ENCODE assay signal across 10 cellular contexts in the genomic region with DNA sequence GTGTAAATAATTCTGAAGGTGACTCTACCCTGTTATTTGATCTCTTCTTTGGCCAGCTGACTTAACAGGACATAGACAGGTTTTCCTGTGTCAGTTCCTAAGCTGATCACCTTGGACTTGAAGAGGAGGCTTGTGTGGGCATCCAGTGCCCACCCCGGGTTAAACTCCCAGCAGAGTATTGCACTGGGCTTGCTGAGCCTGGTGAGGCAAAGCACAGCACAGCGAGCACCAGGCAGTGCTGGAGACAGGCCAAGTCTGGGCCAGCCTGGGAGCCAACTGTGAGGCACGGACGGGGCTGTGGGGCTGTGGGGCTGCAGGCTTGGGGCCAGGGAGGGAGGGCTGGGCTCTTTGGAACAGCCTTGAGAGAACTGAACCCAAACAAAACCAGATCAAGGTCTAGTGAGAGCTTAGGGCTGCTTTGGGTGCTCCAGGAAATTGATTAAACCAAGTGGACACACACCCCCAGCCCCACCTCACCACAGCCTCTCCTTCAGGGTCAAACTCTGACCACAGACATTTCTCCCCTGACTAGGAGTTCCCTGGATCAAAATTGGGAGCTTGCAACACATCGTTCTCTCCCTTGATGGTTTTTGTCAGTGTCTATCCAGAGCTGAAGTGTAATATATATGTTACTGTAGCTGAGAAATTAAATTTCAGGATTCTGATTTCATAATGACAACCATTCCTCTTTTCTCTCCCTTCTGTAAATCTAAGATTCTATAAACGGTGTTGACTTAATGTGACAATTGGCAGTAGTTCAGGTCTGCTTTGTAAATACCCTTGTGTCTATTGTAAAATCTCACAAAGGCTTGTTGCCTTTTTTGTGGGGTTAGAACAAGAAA. TPM values are rescaled to one million over a fixed set of nuclear protein-coding genes. Genes with fewer than 3 reads are reported as not detected.
A peak's percentile ranks its signal among the peaks of the same experiment; 100 is the strongest.
DNase-seq lines count a peak whose midpoint lies in the region; ATAC-seq, FAIRE-seq and TF ChIP-seq lines count a peak whose summit lies in the region.
"Had no signal": no experiment of that assay in that cellular context is flagged by ENCODE, and none has a peak within 500 bp of the region (broad histone marks: within the 10 kb centered on the region; RNA-seq: fewer than 3 reads in every experiment).

No MANE protein-coding gene starts in this region.

- 30 to 34% methylated on average over 6 of the region's 6 CpGs for WGBS in GM23248 (ENCODE audit: low coverage in 1 of 2, low lambda C conversion rate in 2 of 2, missing lambda C conversion rate in 2 of 2), 2 experiments
- 9 to 13% methylated on average over 6 of the region's 6 CpGs for WGBS in pancreas, 2 donors

- H3K79me2 ChIP-seq in GM23248 (ENCODE audit: insufficient read depth) (no peaks in the 10 kb centered on the region), Karpas-422 (ENCODE audit: low read length) (no peaks in the 10 kb centered on the region)

- in situ Hi-C loops in GM23248 (cut with MboI): loop anchor here (10.0 kb wide), 1 partner anchor 211 kb away; no protein-coding TSS in a partner anchor

- H3K9ac ChIP-seq in GM23248 (no peak overlapping the region), Karpas-422 (ENCODE audit: low read length) (no peak overlapping the region)

- H4K20me1 ChIP-seq in GM23248 (ENCODE audit: insufficient read depth) (no peaks in the 10 kb centered on the region), Karpas-422 (ENCODE audit: insufficient read depth, low read depth, low read length) (no peaks in the 10 kb centered on the region)

- H3K4me1 ChIP-seq in GM23248 (ENCODE audit: insufficient read depth): no peaks in the 10 kb centered on the region
- H3K4me1 ChIP-seq in pancreas: peaks cover 12 to 21% (median 15%) of the 10 kb centered on the region in 3 donors
- peaks cover 6% of the 10 kb centered on the region for H3K4me1 ChIP-seq in Karpas-422 (ENCODE audit: low read length)

- H3K4me2 ChIP-seq in GM23248 (ENCODE audit: unreplicated experiment) (no peak overlapping the region), Karpas-422 (ENCODE audit: low read depth, low read length, poor library complexity, severe bottlenecking) (no peak overlapping the region)

- H3F3A ChIP-seq in GM23248 (ENCODE audit: insufficient read depth): no peaks in the 10 kb centered on the region

- peak; percentile 14 for DNase-seq in GM23248
- peak; percentile 8 for DNase-seq in NCI-H748 (lab: John Stamatoyannopoulos, UW; ENCODE audit: unreplicated experiment)
- DNase-seq in pancreas: peak; percentile 90 to 97 (median 93)
- DNase-seq in Karpas-422: no peak
- no peak for DNase-seq in activated naive CD4-positive, alpha-beta T cell treated with anti-CD3 and anti-CD28 coated beads, Interleukin-2, amount 50 U/mL, for 72 hours (ENCODE audit: low spot score in 2 of 2)
- no peak for DNase-seq in activated CD4-positive, alpha-beta T cell treated with anti-CD3 and anti-CD28 coated beads for 48 hours
- DNase-seq: NK-92 treated with Interleukin-12 subunit alpha and Interleukin-12 subunit beta, amount 100 ng/mL, for 24 hours had no signal

- FAIRE-seq in pancreas (lab: Jason Lieb, UNC): no peak

- peak; percentile 26 for ATAC-seq in esophagus mucosa
- ATAC-seq in pancreas: peak; percentile 85 to 91 (median 87)
- no peak for ATAC-seq in activated naive CD4-positive, alpha-beta T cell treated with anti-CD3 and anti-CD28 coated beads, Interleukin-2, amount 50 U/mL, for 72 hours
- ATAC-seq in HG03460 (IDR thresholded peaks at IDR 0.05; ENCODE audit: unreplicated experiment): no peak

- H3K9me2 ChIP-seq in GM23248 (ENCODE audit: insufficient read depth): no peaks in the 10 kb centered on the region
- H3K9me2 ChIP-seq in Karpas-422 (replicated peaks; ENCODE audit: insufficient read depth, low read length): no peaks in the 10 kb centered on the region

- no peak overlapping the region for H3K27ac Mint-ChIP-seq in activated naive CD4-positive, alpha-beta T cell treated with anti-CD3 and anti-CD28 coated beads, Interleukin-2, amount 50 U/mL, for 72 hours

- no peaks in the 10 kb centered on the region for H3K36me3 Mint-ChIP-seq in activated naive CD4-positive, alpha-beta T cell treated with anti-CD3 and anti-CD28 coated beads, Interleukin-2, amount 50 U/mL, for 72 hours

- intact Hi-C loops in pancreas (cut with DNase I): loop anchor here in 2 of 3 donors (5.0 kb wide), 1 partner anchor 208 kb away; no protein-coding TSS in a partner anchor

- H3K36me3 ChIP-seq in GM23248 (ENCODE audit: low read depth) (no peaks in the 10 kb centered on the region), pancreas (no peaks in the 10 kb centered on the region), Karpas-422 (ENCODE audit: insufficient read depth, low read length) (no peaks in the 10 kb centered on the region)

- H3K9me3 ChIP-seq in GM23248 (ENCODE audit: low read depth) (no peaks in the 10 kb centered on the region), pancreas (no peaks in the 10 kb centered on the region), Karpas-422 (ENCODE audit: low read length) (no peaks in the 10 kb centered on the region)

- H3K27ac ChIP-seq in GM23248: no peak overlapping the region
- H3K27ac ChIP-seq in pancreas: peak overlapping the region; percentile 0 to 80 (median 32)
- no peak overlapping the region for H3K27ac ChIP-seq in Karpas-422 (ENCODE audit: low read length)

- H3K27me3 ChIP-seq in GM23248 (replicated peaks; ENCODE audit: insufficient read depth) (no peaks in the 10 kb centered on the region), pancreas (no peaks in the 10 kb centered on the region), Karpas-422 (ENCODE audit: low read length) (no peaks in the 10 kb centered on the region)

- no peak for TF ChIP-seq CTCF in pancreas (IDR thresholded peaks at IDR 0.05)

- no peaks in the 10 kb centered on the region for H3K9me3 Mint-ChIP-seq in activated naive CD4-positive, alpha-beta T cell treated with anti-CD3 and anti-CD28 coated beads, Interleukin-2, amount 50 U/mL, for 72 hours

- H2AFZ ChIP-seq in GM23248 (no peak overlapping the region), Karpas-422 (ENCODE audit: low read length) (no peak overlapping the region)

- H3K4me3 ChIP-seq in GM23248 (no peak overlapping the region), pancreas (no peak overlapping the region), Karpas-422 (ENCODE audit: low read length) (no peak overlapping the region)

RNA-seq across cellular contexts. Expression of a gene that starts 5.1 kb away (rescaled TPM):
- total RNA-seq in GM23248 (2014; rRNA removed; shearing (Covaris generic)): not detected in 2 replicates
- not detected in 2 replicates for polyA plus RNA-seq in GM23248 (2016; fragmentation: Nextera tagmentation; extraction: Ambion mirVana)
- total RNA-seq in esophagus mucosa: not detected
- total RNA-seq in pancreas: not detected
- not detected for polyA plus RNA-seq in pancreas
- not detected in 2 replicates for total RNA-seq in Karpas-422 (2014; rRNA removed; shearing (Covaris generic); ENCODE audit: low replicate concordance)
- total RNA-seq in activated naive CD4-positive, alpha-beta T cell treated with anti-CD3 and anti-CD28 coated beads, Interleukin-2, amount 50 U/mL, for 72 hours: not detected
- total RNA-seq: subcutaneous adipose tissue had no signal

Comparison
In these comparisons a context has a peak if more than half of its experiments do, and no peak if none do; other contexts are left out.
1. DNase-seq: peak in GM23248 (single experiment), NCI-H748 (single experiment) and pancreas (6 of 6); none in Karpas-422 (single experiment), activated naive CD4-positive, alpha-beta T cell treated with anti-CD3 and anti-CD28 coated beads, Interleukin-2, amount 50 U/mL, for 72 hours (0 of 2) and activated CD4-positive, alpha-beta T cell treated with anti-CD3 and anti-CD28 coated beads for 48 hours (single experiment).
2. H3K27ac ChIP-seq: peak in pancreas (4 of 4); none in GM23248 (single experiment) and Karpas-422 (single experiment).
3. ATAC-seq: peak in esophagus mucosa (single experiment) and pancreas (4 of 4); none in activated naive CD4-positive, alpha-beta T cell treated with anti-CD3 and anti-CD28 coated beads, Interleukin-2, amount 50 U/mL, for 72 hours (0 of 2) and HG03460 (single experiment).